In the genomic region with DNA sequence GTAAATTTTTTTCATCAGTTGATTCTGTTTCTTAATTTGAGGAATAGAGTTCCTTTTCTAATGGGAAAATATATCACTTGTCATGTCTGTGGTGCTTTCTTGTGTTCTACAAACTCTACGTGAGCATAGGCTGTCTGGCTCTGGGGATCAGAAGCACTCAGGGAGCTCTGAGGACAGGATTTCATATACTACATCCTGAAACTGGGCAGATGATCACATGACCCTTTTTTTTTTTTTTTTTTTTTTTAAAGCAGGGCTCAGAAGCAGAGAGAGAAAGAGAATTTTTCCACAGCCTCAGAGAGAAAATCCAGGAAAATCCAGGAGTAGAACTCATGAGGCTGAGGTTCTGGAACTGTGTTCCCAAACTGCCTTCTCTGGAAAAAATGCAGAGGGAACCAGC, we compare ENCODE assay signal across 10 cellular contexts.
DNase-seq lines count a peak whose midpoint lies in the region; ATAC-seq, FAIRE-seq and TF ChIP-seq lines count a peak whose summit lies in the region.
"Had no signal": no experiment of that assay in that cellular context is flagged by ENCODE, and none has a peak within 500 bp of the region (broad histone marks: within the 10 kb centered on the region; RNA-seq: fewer than 3 reads in every experiment).

No MANE protein-coding gene starts in this region.

- H3K36me3 Mint-ChIP-seq in activated T-cell treated with anti-CD3 and anti-CD28 coated beads, Interleukin-2, amount 50 U/mL, for 72 hours (ENCODE audit: insufficient read depth in 2 of 2), result peaks cover 15 to 40% of the 10 kb centered on the region in 2 donors
- peaks cover 38% of the 10 kb centered on the region for H3K36me3 Mint-ChIP-seq in activated naive CD8-positive, alpha-beta T cell

- H3K36me3 ChIP-seq in kidney (ENCODE audit: control insufficient read depth in 1 of 2, insufficient read depth in 2 of 2, low read length in 2 of 2) (no peaks in the 10 kb centered on the region), suprapubic skin (no peaks in the 10 kb centered on the region)

- intact Hi-C loops in kidney (cut with DNase I), result no loop called here

- no peak for FAIRE-seq in kidney (lab: Jason Lieb, UNC)

- H3K4me1 Mint-ChIP-seq in activated T-cell treated with anti-CD3 and anti-CD28 coated beads, Interleukin-2, amount 50 U/mL, for 72 hours (ENCODE audit: low read depth), result peaks cover 99% of the 10 kb centered on the region
- peaks cover 91% of the 10 kb centered on the region for H3K4me1 Mint-ChIP-seq in activated naive CD8-positive, alpha-beta T cell (ENCODE audit: low read depth)

- ATAC-seq in activated T-cell treated with anti-CD3 and anti-CD28 coated beads, Interleukin-2, amount 50 U/mL, for 72 hours (replicated peaks in 1 of 2), result peak; percentile 41 to 44

- H3K27ac ChIP-seq in kidney (ENCODE audit: low read depth in 2 of 2, low read length in 2 of 2) (peak overlapping the region; percentile 23 to 67), suprapubic skin (peak overlapping the region; percentile 59)
- H3K27ac ChIP-seq: C4-2B had no signal

- no peaks in the 10 kb centered on the region for H3K27me3 Mint-ChIP-seq in activated T-cell treated with anti-CD3 and anti-CD28 coated beads, Interleukin-2, amount 50 U/mL, for 72 hours (ENCODE audit: low read depth)
- H3K27me3 Mint-ChIP-seq in activated naive CD8-positive, alpha-beta T cell, result no peaks in the 10 kb centered on the region

- H3K27me3 ChIP-seq in suprapubic skin, result no peaks in the 10 kb centered on the region

- peak overlapping the region in 1 of 2 donors; percentile 3 for H3K9ac ChIP-seq in kidney (ENCODE audit: low read length in 2 of 2)

- H3K4me1 ChIP-seq in kidney (ENCODE audit: control insufficient read depth in 1 of 2, insufficient read depth in 1 of 2, low read depth in 1 of 2, low read length in 2 of 2) (peaks cover 13 to 45% of the 10 kb centered on the region in 2 donors), suprapubic skin (peaks cover 64% of the 10 kb centered on the region)

- H3K9me3 ChIP-seq in kidney (ENCODE audit: control insufficient read depth in 1 of 2, low read length in 2 of 2), result no peaks in the 10 kb centered on the region
- no peaks in the 10 kb centered on the region for H3K9me3 ChIP-seq in suprapubic skin

- peak overlapping the region; percentile 48 to 73 for H3K4me3 Mint-ChIP-seq in activated T-cell treated with anti-CD3 and anti-CD28 coated beads, Interleukin-2, amount 50 U/mL, for 72 hours
- peak overlapping the region; percentile 74 for H3K4me3 Mint-ChIP-seq in activated naive CD8-positive, alpha-beta T cell

- 59% methylated on average over 1 of the region's 1 CpG for WGBS in suprapubic skin

- TF ChIP-seq POLR2A in suprapubic skin (IDR thresholded peaks at IDR 0.05), result no peak

- H3K27ac Mint-ChIP-seq in activated T-cell treated with anti-CD3 and anti-CD28 coated beads, Interleukin-2, amount 50 U/mL, for 72 hours, result peak overlapping the region; percentile 94
- peak overlapping the region; percentile 100 for H3K27ac Mint-ChIP-seq in activated naive CD8-positive, alpha-beta T cell

- DNase-seq in activated T-cell treated with anti-CD3 and anti-CD28 coated beads, Interleukin-2, amount 50 U/mL, for 72 hours, result no peak
- no peak for DNase-seq in activated T-cell treated with anti-CD3 and anti-CD28 coated beads, Interleukin-2, amount 50 U/mL, for 48 hours
- DNase-seq in kidney (no peak), suprapubic skin (ENCODE audit: low spot score in 2 of 2) (no peak), KG1 (lab: John Stamatoyannopoulos, UW) (no peak), SKM-1 (lab: John Stamatoyannopoulos, UW; ENCODE audit: unreplicated experiment) (no peak), SW 1271 (lab: John Stamatoyannopoulos, UW) (no peak)
- DNase-seq: dermis blood vessel endothelial cell had no signal

- TF ChIP-seq EP300 in suprapubic skin (IDR thresholded peaks at IDR 0.05), result no peak

- no peak for TF ChIP-seq CTCF in kidney (IDR thresholded peaks at IDR 0.05; ENCODE audit: borderline replicate concordance, extremely low read depth, insufficient read depth)
- no peak for TF ChIP-seq CTCF in suprapubic skin (IDR thresholded peaks at IDR 0.05)

- H3K9me3 Mint-ChIP-seq in activated T-cell treated with anti-CD3 and anti-CD28 coated beads, Interleukin-2, amount 50 U/mL, for 72 hours, result no peaks in the 10 kb centered on the region
- H3K9me3 Mint-ChIP-seq in activated naive CD8-positive, alpha-beta T cell (ENCODE audit: low read depth), result no peaks in the 10 kb centered on the region

- H3K4me3 ChIP-seq in kidney (ENCODE audit: low read length in 2 of 2) (no peak overlapping the region), suprapubic skin (no peak overlapping the region)
